In genomic region chr22:48827904-48828555, GRCh38 we compare ENCODE assay signal across 1 cellular context.
TF ChIP-seq lines count a peak whose summit lies in the region.

No MANE protein-coding gene starts in this region.

TF ChIP-seq in GM23338, 12 proteins besides CTCF, POLR2A, EP300 and RAD21 (continued from another document):
- TF ChIP-seq ETS1 (IDR thresholded peaks at IDR 0.05): no peak
- no peak for TF ChIP-seq JUNB (IDR thresholded peaks at IDR 0.05; ENCODE audit: unreplicated experiment)
- no peak for TF ChIP-seq EZH2phosphoT487 (IDR thresholded peaks at IDR 0.05; ENCODE audit: unreplicated experiment)
- TF ChIP-seq, protein P1, sequence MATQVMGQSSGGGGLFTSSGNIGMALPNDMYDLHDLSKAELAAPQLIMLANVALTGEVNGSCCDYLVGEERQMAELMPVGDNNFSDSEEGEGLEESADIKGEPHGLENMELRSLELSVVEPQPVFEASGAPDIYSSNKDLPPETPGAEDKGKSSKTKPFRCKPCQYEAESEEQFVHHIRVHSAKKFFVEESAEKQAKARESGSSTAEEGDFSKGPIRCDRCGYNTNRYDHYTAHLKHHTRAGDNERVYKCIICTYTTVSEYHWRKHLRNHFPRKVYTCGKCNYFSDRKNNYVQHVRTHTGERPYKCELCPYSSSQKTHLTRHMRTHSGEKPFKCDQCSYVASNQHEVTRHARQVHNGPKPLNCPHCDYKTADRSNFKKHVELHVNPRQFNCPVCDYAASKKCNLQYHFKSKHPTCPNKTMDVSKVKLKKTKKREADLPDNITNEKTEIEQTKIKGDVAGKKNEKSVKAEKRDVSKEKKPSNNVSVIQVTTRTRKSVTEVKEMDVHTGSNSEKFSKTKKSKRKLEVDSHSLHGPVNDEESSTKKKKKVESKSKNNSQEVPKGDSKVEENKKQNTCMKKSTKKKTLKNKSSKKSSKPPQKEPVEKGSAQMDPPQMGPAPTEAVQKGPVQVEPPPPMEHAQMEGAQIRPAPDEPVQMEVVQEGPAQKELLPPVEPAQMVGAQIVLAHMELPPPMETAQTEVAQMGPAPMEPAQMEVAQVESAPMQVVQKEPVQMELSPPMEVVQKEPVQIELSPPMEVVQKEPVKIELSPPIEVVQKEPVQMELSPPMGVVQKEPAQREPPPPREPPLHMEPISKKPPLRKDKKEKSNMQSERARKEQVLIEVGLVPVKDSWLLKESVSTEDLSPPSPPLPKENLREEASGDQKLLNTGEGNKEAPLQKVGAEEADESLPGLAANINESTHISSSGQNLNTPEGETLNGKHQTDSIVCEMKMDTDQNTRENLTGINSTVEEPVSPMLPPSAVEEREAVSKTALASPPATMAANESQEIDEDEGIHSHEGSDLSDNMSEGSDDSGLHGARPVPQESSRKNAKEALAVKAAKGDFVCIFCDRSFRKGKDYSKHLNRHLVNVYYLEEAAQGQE (IDR thresholded peaks at IDR 0.05; ENCODE audit: unreplicated experiment): no peak
- TF ChIP-seq EZH2 (IDR thresholded peaks at IDR 0.05; ENCODE audit: low read depth, unreplicated experiment): no peak
- TF ChIP-seq POLR2AphosphoS5 (IDR thresholded peaks at IDR 0.05; ENCODE audit: low read depth): no peak
- no peak for TF ChIP-seq STAT1 (IDR thresholded peaks at IDR 0.05; ENCODE audit: unreplicated experiment)
- TF ChIP-seq NANOG (IDR thresholded peaks at IDR 0.05; ENCODE audit: borderline replicate concordance): no peak
- no peak for TF ChIP-seq ZNF331 (CRISPR knock-in tag; IDR thresholded peaks at IDR 0.05; ENCODE audit: low read depth)
- TF ChIP-seq CREB1 (CRISPR knock-in tag; IDR thresholded peaks at IDR 0.05; ENCODE audit: low read depth): no peak
